In the genomic region with DNA sequence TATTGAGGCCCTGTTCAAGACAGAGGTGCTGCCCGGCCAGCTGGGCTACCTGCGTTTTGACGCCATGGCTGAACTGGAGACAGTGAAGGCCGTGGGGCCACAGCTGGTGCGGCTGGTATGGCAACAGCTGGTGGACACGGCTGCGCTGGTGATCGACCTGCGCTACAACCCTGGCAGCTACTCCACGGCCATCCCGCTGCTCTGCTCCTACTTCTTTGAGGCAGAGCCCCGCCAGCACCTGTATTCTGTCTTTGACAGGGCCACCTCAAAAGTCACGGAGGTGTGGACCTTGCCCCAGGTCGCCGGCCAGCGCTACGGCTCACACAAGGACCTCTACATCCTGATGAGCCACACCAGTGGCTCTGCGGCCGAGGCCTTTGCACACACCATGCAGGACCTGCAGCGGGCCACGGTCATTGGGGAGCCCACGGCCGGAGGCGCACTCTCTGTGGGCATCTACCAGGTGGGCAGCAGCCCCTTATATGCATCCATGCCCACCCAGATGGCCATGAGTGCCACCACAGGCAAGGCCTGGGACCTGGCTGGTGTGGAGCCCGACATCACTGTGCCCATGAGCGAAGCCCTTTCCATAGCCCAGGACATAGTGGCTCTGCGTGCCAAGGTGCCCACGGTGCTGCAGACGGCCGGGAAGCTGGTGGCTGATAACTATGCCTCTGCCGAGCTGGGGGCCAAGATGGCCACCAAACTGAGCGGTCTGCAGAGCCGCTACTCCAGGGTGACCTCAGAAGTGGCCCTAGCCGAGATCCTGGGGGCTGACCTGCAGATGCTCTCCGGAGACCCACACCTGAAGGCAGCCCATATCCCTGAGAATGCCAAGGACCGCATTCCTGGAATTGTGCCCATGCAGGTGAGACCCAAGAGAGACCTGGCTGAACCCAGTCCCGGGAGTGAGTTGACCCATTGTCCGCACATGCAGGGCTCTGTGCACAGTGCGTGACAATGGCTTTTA, we compare ENCODE assay signal across 1 cellular context.
TF ChIP-seq lines count a peak whose summit lies in the region.

No MANE protein-coding gene starts in this region.

TF ChIP-seq in HEK293T, 16 proteins besides CTCF, POLR2A, EP300 and RAD21 (continued from another document):
- TF ChIP-seq HDGF (IDR thresholded peaks at IDR 0.05; ENCODE audit: borderline replicate concordance): no peak
- no peak for TF ChIP-seq NFRKB (IDR thresholded peaks at IDR 0.05)
- no peak for TF ChIP-seq ZNF384 (IDR thresholded peaks at IDR 0.05)
- TF ChIP-seq FOXM1 (IDR thresholded peaks at IDR 0.05; ENCODE audit: borderline replicate concordance): no peak
- no peak for TF ChIP-seq SUZ12 (IDR thresholded peaks at IDR 0.05)
- TF ChIP-seq FOXA1 (IDR thresholded peaks at IDR 0.05): no peak
- no peak for TF ChIP-seq L3MBTL2 (conservative IDR thresholded peaks at IDR 0.05)
- no peak for TF ChIP-seq FOXK2 (IDR thresholded peaks at IDR 0.05)
- TF ChIP-seq BHLHE40 (IDR thresholded peaks at IDR 0.05; ENCODE audit: borderline replicate concordance): no peak
